11 cellular contexts compared by ENCODE assay signal in genomic region chr10:110724116-110724701, GRCh38.
DNase-seq lines count a peak whose midpoint lies in the region; ATAC-seq and TF ChIP-seq lines count a peak whose summit lies in the region.
"Had no signal": no experiment of that assay in that cellular context is flagged by ENCODE, and none has a peak within 500 bp of the region (broad histone marks: within the 10 kb centered on the region; RNA-seq: fewer than 3 reads in every experiment).

No MANE protein-coding gene starts in this region.

- in situ Hi-C loops in gastrocnemius medialis (cut with MboI; ENCODE audit: low sequenced_read_pairs in 4 of 4), result no loop called here

- peak overlapping the region; percentile 85 to 94 (median 87) for H3K27ac ChIP-seq in gastrocnemius medialis
- H3K27ac ChIP-seq: SK-N-MC, uterus had no signal

- H3K4me3 ChIP-seq in gastrocnemius medialis, result no peak overlapping the region
- H3K4me3 ChIP-seq: SK-N-MC, uterus had no signal

- H3K27me3 ChIP-seq in gastrocnemius medialis, result no peaks in the 10 kb centered on the region
- H3K27me3 ChIP-seq: uterus had no signal

- TF ChIP-seq CTCF in gastrocnemius medialis (IDR thresholded peaks at IDR 0.05 in 4 of 5, conservative IDR thresholded peaks at IDR 0.05 in 1 of 5) (no peak), progenitor cell of endocrine pancreas (IDR thresholded peaks at IDR 0.05; ENCODE audit: unreplicated experiment) (no peak)

- TF ChIP-seq POLR2A in gastrocnemius medialis (IDR thresholded peaks at IDR 0.05), result no peak

- no peaks in the 10 kb centered on the region for H3K9me3 ChIP-seq in gastrocnemius medialis
- H3K9me3 ChIP-seq: uterus had no signal

- peaks cover 35% of the 10 kb centered on the region for H3K4me1 Mint-ChIP-seq in activated T-cell treated with anti-CD3 and anti-CD28 coated beads, Interleukin-2, amount 50 U/mL, for 4 hours (ENCODE audit: low read depth)
- peaks cover 2% of the 10 kb centered on the region for H3K4me1 Mint-ChIP-seq in progenitor cell of endocrine pancreas (ENCODE audit: low read depth)

- no peaks in the 10 kb centered on the region for H3K9me3 Mint-ChIP-seq in activated T-cell treated with anti-CD3 and anti-CD28 coated beads, Interleukin-2, amount 50 U/mL, for 4 hours
- H3K9me3 Mint-ChIP-seq in progenitor cell of endocrine pancreas (ENCODE audit: low read depth), result no peaks in the 10 kb centered on the region

- no peaks in the 10 kb centered on the region for H3K36me3 Mint-ChIP-seq in activated T-cell treated with anti-CD3 and anti-CD28 coated beads, Interleukin-2, amount 50 U/mL, for 4 hours (ENCODE audit: insufficient read depth)
- no peaks in the 10 kb centered on the region for H3K36me3 Mint-ChIP-seq in progenitor cell of endocrine pancreas (ENCODE audit: insufficient read depth)

- no peaks in the 10 kb centered on the region for H3K36me3 ChIP-seq in gastrocnemius medialis
- H3K36me3 ChIP-seq: uterus had no signal

- H3K27me3 Mint-ChIP-seq in activated T-cell treated with anti-CD3 and anti-CD28 coated beads, Interleukin-2, amount 50 U/mL, for 4 hours (ENCODE audit: low read depth), result no peaks in the 10 kb centered on the region
- peaks cover 10% of the 10 kb centered on the region for H3K27me3 Mint-ChIP-seq in progenitor cell of endocrine pancreas

- peak; percentile 70 to 74 for ATAC-seq in activated T-cell treated with anti-CD3 and anti-CD28 coated beads, Interleukin-2, amount 50 U/mL, for 4 hours
- ATAC-seq in GM21717 (IDR thresholded peaks at IDR 0.05; ENCODE audit: unreplicated experiment), result peak; percentile 78
- ATAC-seq in HG03571 (IDR thresholded peaks at IDR 0.05; ENCODE audit: unreplicated experiment), result peak; percentile 67
- no peak for ATAC-seq in gastrocnemius medialis

- no peak for DNase-seq in activated T-cell treated with anti-CD3 and anti-CD28 coated beads, Interleukin-2, amount 50 U/mL, for 4 hours
- DNase-seq in activated T-cell treated with anti-CD3 and anti-CD28 coated beads, Interleukin-2, amount 50 U/mL, for 48 hours, result no peak
- DNase-seq in gastrocnemius medialis, result no peak
- no peak for DNase-seq in NCI-H187 treated with DMSO at 0.1 percent for 48 hours (lab: John Stamatoyannopoulos, UW)
- no peak for DNase-seq in progenitor cell of endocrine pancreas (ENCODE audit: low spot score, unreplicated experiment)
- no peak for DNase-seq in NCI-H748 (lab: John Stamatoyannopoulos, UW; ENCODE audit: unreplicated experiment)
- DNase-seq: activated naive CD4-positive, alpha-beta T cell; uterus had no signal

- no peak overlapping the region for H3K4me3 Mint-ChIP-seq in activated T-cell treated with anti-CD3 and anti-CD28 coated beads, Interleukin-2, amount 50 U/mL, for 4 hours
- no peak overlapping the region for H3K4me3 Mint-ChIP-seq in progenitor cell of endocrine pancreas (ENCODE audit: low read depth)

- H3K4me1 ChIP-seq in gastrocnemius medialis, result peaks cover 44 to 47% of the 10 kb centered on the region in 2 donors
- H3K4me1 ChIP-seq: uterus had no signal

- H3K27ac Mint-ChIP-seq in progenitor cell of endocrine pancreas, result no peak overlapping the region

- intact Hi-C loops in gastrocnemius medialis (cut with DNase I; ENCODE audit: low total_unique reads), result loop anchor here (2.0 kb wide), 1 partner anchor 87 kb away; no protein-coding TSS in a partner anchor

Comparison
In these comparisons a context has a peak if more than half of its experiments do, and no peak if none do; other contexts are left out.
1. ATAC-seq: peak in activated T-cell treated with anti-CD3 and anti-CD28 coated beads, Interleukin-2, amount 50 U/mL, for 4 hours (2 of 2), GM21717 (single experiment) and HG03571 (single experiment); none in gastrocnemius medialis (0 of 2).